ENCODE assay signal across 8 cellular contexts in the genomic region with DNA sequence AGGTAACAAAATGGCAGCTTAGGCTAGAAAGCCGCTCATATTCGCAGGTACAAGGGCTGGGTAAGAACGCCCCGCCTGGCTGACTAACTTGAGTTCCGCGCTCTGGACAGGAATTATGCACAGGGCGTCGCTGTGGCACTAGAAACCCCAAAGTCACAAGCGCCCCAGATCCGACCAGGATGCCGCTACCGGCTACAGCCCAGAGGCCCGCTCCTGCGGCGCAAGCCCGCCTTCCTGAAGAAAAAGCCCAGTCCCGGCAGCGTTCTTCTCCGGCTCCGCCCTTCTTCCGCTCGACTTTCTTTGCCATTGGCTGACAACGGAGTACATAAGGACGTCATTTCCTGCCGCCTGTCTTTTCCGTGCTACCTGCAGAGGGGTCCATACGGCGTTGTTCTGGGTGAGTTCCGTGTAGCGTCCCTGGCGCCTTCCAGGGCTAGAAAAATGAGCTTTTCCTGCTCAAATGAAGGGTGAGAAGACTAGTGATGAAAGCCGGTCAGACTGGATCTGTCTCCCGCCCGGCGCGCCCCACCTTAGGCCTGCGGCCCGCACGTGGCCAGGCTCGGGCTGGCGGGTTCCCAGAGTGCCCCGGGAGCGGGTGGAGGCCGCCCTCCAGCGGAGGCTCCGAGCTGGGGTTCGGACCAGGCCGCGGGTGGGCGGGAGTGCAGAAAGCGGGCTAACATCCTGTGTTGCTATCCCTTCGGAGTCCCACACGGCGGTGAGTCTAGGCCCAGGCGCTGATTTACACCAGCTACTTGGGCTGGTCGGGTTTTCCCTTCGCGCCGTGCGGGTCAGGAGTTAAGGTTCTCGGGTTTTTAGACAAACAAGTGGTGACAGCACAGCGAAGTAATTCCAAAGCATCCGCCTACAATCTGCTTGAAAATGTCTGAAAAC. TPM values are rescaled to one million over a fixed set of nuclear protein-coding genes. Genes with fewer than 3 reads are reported as not detected.
DNase-seq lines count a peak whose midpoint lies in the region; ATAC-seq, FAIRE-seq and TF ChIP-seq lines count a peak whose summit lies in the region.

Gene RPSA, plus strand, starts transcription at position 353 of the 891 bp plus-strand sequence. CDS start 934 bp downstream, outside the sequence.

- peak; percentile 71 for FAIRE-seq in pancreas (lab: Jason Lieb, UNC)

- peak; percentile 76 for DNase-seq in NCI-H1417 treated with DMSO at 0.1 percent for 48 hours (lab: John Stamatoyannopoulos, UW)
- peak; percentile 99 for DNase-seq in SW480 (ENCODE audit: low spot score)
- DNase-seq in activated naive CD8-positive, alpha-beta T cell treated with anti-CD3 and anti-CD28 coated beads, Interleukin-2, amount 50 U/mL, for 24 hours: peak; percentile 94
- DNase-seq in Right ventricle myocardium superior: peak; percentile 96
- DNase-seq in pancreas: peak; percentile 88 to 98 (median 96)
- DNase-seq in tibial artery: peak; percentile 93 to 96

- H3K27me3 Mint-ChIP-seq in activated naive CD8-positive, alpha-beta T cell treated with anti-CD3 and anti-CD28 coated beads, Interleukin-2, amount 50 U/mL, for 24 hours: no peaks in the 10 kb centered on the region

- H3K36me3 Mint-ChIP-seq in activated naive CD8-positive, alpha-beta T cell treated with anti-CD3 and anti-CD28 coated beads, Interleukin-2, amount 50 U/mL, for 24 hours (ENCODE audit: low read depth): peaks cover 51% of the 10 kb centered on the region

- peak within 1 kb of the TSS; percentile 84 for H3K4me3 ChIP-seq in GM12875 (ENCODE audit: low read depth, low read length)
- peak within 1 kb of the TSS; percentile 48 to 86 (median 77) for H3K4me3 ChIP-seq in pancreas
- H3K4me3 ChIP-seq in tibial artery: peak within 1 kb of the TSS; percentile 70 to 72

- H3K27me3 ChIP-seq in pancreas (no peaks in the 10 kb centered on the region), tibial artery (no peaks in the 10 kb centered on the region)

- peaks cover 14 to 18% (median 16%) of the 10 kb centered on the region in 3 donors for H3K4me1 ChIP-seq in pancreas
- H3K4me1 ChIP-seq in tibial artery: peaks cover 0 to 27% (median 16%) of the 10 kb centered on the region in 4 donors

- intact Hi-C loops in Right ventricle myocardium superior (cut with DNase I): no loop called here
- intact Hi-C loops in pancreas (cut with DNase I): no loop called here
- intact Hi-C loops in tibial artery (cut with DNase I; ENCODE audit: low total_unique reads): loop anchor here (2.0 kb wide), 1 partner anchor 24 kb away; the partner anchor contains the start of gene SLC25A38

- H3K4me3 Mint-ChIP-seq in activated naive CD8-positive, alpha-beta T cell treated with anti-CD3 and anti-CD28 coated beads, Interleukin-2, amount 50 U/mL, for 24 hours: peak within 1 kb of the TSS; percentile 98

- peaks cover 57% of the 10 kb centered on the region for H3K4me1 Mint-ChIP-seq in activated naive CD8-positive, alpha-beta T cell treated with anti-CD3 and anti-CD28 coated beads, Interleukin-2, amount 50 U/mL, for 24 hours

- peak; percentile 93 for ATAC-seq in HG02798 (IDR thresholded peaks at IDR 0.05; ENCODE audit: poor library complexity, unreplicated experiment)
- ATAC-seq in activated naive CD8-positive, alpha-beta T cell treated with anti-CD3 and anti-CD28 coated beads, Interleukin-2, amount 50 U/mL, for 24 hours: peak; percentile 96
- ATAC-seq in Right ventricle myocardium superior (ENCODE audit: poor library complexity): peak; percentile 97
- peak; percentile 93 to 97 (median 95) for ATAC-seq in pancreas

- TF ChIP-seq CTCF in GM12875 (IDR thresholded peaks at IDR 0.05; ENCODE audit: borderline replicate concordance, insufficient read depth, low read depth, low read length) (peak; percentile 49), pancreas (IDR thresholded peaks at IDR 0.05) (peak in 1 of 4 donors; percentile 9), tibial artery (IDR thresholded peaks at IDR 0.05) (peak; percentile 14 to 25)

- H3K9me3 ChIP-seq in pancreas (no peaks in the 10 kb centered on the region), tibial artery (no peaks in the 10 kb centered on the region)

- WGBS in pancreas, 2 donors: 0% methylated on average over 63 of the region's 63 CpGs

- H3K27ac ChIP-seq in pancreas: peak within 1 kb of the TSS; percentile 72 to 85 (median 79)
- peak within 1 kb of the TSS; percentile 73 to 75 for H3K27ac ChIP-seq in tibial artery

- H3K36me3 ChIP-seq in pancreas (peaks cover 0 to 25% (median 16%) of the 10 kb centered on the region in 3 donors), tibial artery (peaks cover 21 to 43% (median 35%) of the 10 kb centered on the region in 3 donors)

- H3K9me3 Mint-ChIP-seq in activated naive CD8-positive, alpha-beta T cell treated with anti-CD3 and anti-CD28 coated beads, Interleukin-2, amount 50 U/mL, for 24 hours: no peaks in the 10 kb centered on the region

- H3K27ac Mint-ChIP-seq in activated naive CD8-positive, alpha-beta T cell treated with anti-CD3 and anti-CD28 coated beads, Interleukin-2, amount 50 U/mL, for 24 hours: peak within 1 kb of the TSS; percentile 97

RNA-seq across cellular contexts. Expression of gene RPSA, which starts in this region (rescaled TPM):
- total RNA-seq in Right ventricle myocardium superior (389 TPM), pancreas (1,000 to 10,000 TPM in 1 of 6 donors, 100 to 1,000 TPM in 5; 540 to 1,016 (median 687) TPM)
- 100 to 1,000 TPM; 840 to 998 TPM for polyA plus RNA-seq in pancreas

Comparison
In these comparisons a context has a peak if more than half of its experiments do, and no peak if none do; other contexts are left out.
1. Peak in every context shown above with its lines: DNase-seq, ATAC-seq, H3K4me3 ChIP-seq and H3K27ac ChIP-seq.